24 cellular contexts compared by ENCODE assay signal in the genomic region with DNA sequence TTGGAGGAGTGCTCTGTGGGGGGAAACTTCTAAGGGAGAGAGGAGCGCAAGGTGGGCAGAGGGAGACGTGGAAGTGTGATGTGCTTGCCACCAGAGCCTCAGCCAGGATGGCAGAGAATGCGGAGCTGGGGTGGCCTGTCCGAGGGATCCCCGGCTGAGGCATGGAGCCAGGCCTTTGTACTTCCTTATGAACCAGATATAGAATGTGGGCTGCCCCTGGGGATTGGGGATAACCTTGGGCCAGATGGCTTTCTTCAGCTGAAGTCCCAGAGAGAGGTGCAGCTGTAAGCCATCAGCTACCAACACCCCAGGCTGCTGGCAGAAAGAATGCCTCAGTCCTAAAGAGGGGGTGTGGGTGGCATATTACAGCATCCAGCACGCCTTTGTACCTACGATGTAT. TPM values are rescaled to one million over a fixed set of nuclear protein-coding genes. Genes with fewer than 3 reads are reported as not detected.
"Had no signal": no experiment of that assay in that cellular context is flagged by ENCODE, and none has a peak within 500 bp of the region (broad histone marks: within the 10 kb centered on the region; RNA-seq: fewer than 3 reads in every experiment).

No MANE protein-coding gene starts in this region.

- H3K36me3 ChIP-seq: lower lobe of right lung, transverse colon, uterus had no signal

- H3K27ac Mint-ChIP-seq: activated CD4-positive, alpha-beta T cell treated with anti-CD3 and anti-CD28 coated beads, Interleukin-2, amount 10 ng/mL, durations not matched to agents 24 days and 14 days; activated CD8-positive, alpha-beta T cell treated with anti-CD3 and anti-CD28 coated beads for 36 hours; activated naive CD8-positive, alpha-beta T cell treated with anti-CD3 and anti-CD28 coated beads, Interleukin-2, amount 10 ng/mL, durations not matched to agents 7 days and 5 days; activated T-cell treated with anti-CD3 and anti-CD28 coated beads, Interleukin-2, amount 50 U/mL, for 24 hours; activated T-helper 2 cell treated with anti-CD3 and anti-CD28 coated beads, Interferon-gamma antibody, Interleukin-2, Interleukin-4, amounts not matched to agents 10 μg/mL and 5 μg/mL and 100 μg/mL, durations not matched to agents 14 hours and 24 hours and 36 hours; endodermal cell; nephron; T-helper 2 cell treated with Interferon-gamma antibody and Interleukin-4, amounts not matched to agents 5 μg/mL and 100 μg/mL, for 36 hours had no signal

- H3K36me3 Mint-ChIP-seq: activated naive CD8-positive, alpha-beta T cell treated with anti-CD3 and anti-CD28 coated beads, Interleukin-2, amount 10 ng/mL, durations not matched to agents 7 days and 5 days; brain had no signal

- H3K9me3 ChIP-seq: lower lobe of right lung, transverse colon, uterus had no signal

- H3K4me1 Mint-ChIP-seq: activated CD4-positive, alpha-beta T cell treated with anti-CD3 and anti-CD28 coated beads, Interleukin-2, amount 10 ng/mL, durations not matched to agents 24 days and 14 days had no signal

- H3K27ac ChIP-seq: epithelial cell of prostate, hepatocyte, lower lobe of right lung, transverse colon, uterus had no signal

- DNase-seq: activated CD4-positive, alpha-beta T cell treated with anti-CD3 and anti-CD28 coated beads, Interleukin-2, amount 10 ng/mL, durations not matched to agents 24 days and 14 days; activated CD8-positive, alpha-beta T cell treated with anti-CD3 and anti-CD28 coated beads for 36 hours; activated naive CD4-positive, alpha-beta T cell treated with Interleukin-2 at 50 U/mL for 16 hours; activated naive CD8-positive, alpha-beta T cell treated with anti-CD3 and anti-CD28 coated beads, Interleukin-2, amount 10 ng/mL, durations not matched to agents 7 days and 5 days; activated T-cell treated with anti-CD3 and anti-CD28 coated beads, Interleukin-2, amount 50 U/mL, for 24 hours; caudate nucleus; endodermal cell; foreskin fibroblast; left colon; lower lobe of right lung; nucleus accumbens; retina; stimulated activated CD4-positive, alpha-beta T cell treated with anti-CD3 and anti-CD28 coated beads, Interleukin-12 subunit alpha, Interleukin-12 subunit beta, amount 100 ng/mL, for 4 hours; stimulated activated CD4-positive, alpha-beta T cell treated with anti-CD3 and anti-CD28 coated beads, Interleukin-1b, Interleukin-23, amount 100 ng/mL, for 48 hours; stimulated activated naive CD4-positive, alpha-beta T cell treated with Interleukin-2 at 50 U/mL for 16 hours; transverse colon; uterus had no signal

- H3K4me3 ChIP-seq: dorsolateral prefrontal cortex, hepatocyte, lower lobe of right lung, transverse colon, uterus had no signal

- H3K4me3 Mint-ChIP-seq: activated CD4-positive, alpha-beta T cell treated with anti-CD3 and anti-CD28 coated beads, Interleukin-2, amount 10 ng/mL, durations not matched to agents 24 days and 14 days; activated CD8-positive, alpha-beta T cell treated with anti-CD3 and anti-CD28 coated beads for 36 hours; activated naive CD8-positive, alpha-beta T cell treated with anti-CD3 and anti-CD28 coated beads, Interleukin-2, amount 10 ng/mL, durations not matched to agents 7 days and 5 days; activated T-cell treated with anti-CD3 and anti-CD28 coated beads, Interleukin-2, amount 50 U/mL, for 24 hours; brain; endodermal cell; nephron; T-helper 2 cell treated with Interferon-gamma antibody and Interleukin-4, amounts not matched to agents 5 μg/mL and 100 μg/mL, for 36 hours had no signal

- H3K9me3 Mint-ChIP-seq: activated CD4-positive, alpha-beta T cell treated with anti-CD3 and anti-CD28 coated beads, Interleukin-2, amount 10 ng/mL, durations not matched to agents 24 days and 14 days; activated CD8-positive, alpha-beta T cell treated with anti-CD3 and anti-CD28 coated beads for 36 hours; activated naive CD8-positive, alpha-beta T cell treated with anti-CD3 and anti-CD28 coated beads, Interleukin-2, amount 10 ng/mL, durations not matched to agents 7 days and 5 days; activated T-cell treated with anti-CD3 and anti-CD28 coated beads, Interleukin-2, amount 50 U/mL, for 24 hours; activated T-helper 2 cell treated with anti-CD3 and anti-CD28 coated beads, Interferon-gamma antibody, Interleukin-2, Interleukin-4, amounts not matched to agents 10 μg/mL and 5 μg/mL and 100 μg/mL, durations not matched to agents 14 hours and 24 hours and 36 hours; nephron; T-helper 2 cell treated with Interferon-gamma antibody and Interleukin-4, amounts not matched to agents 5 μg/mL and 100 μg/mL, for 36 hours had no signal

- H3K4me1 ChIP-seq: lower lobe of right lung, transverse colon, uterus had no signal

- H3K27me3 ChIP-seq: dorsolateral prefrontal cortex, hepatocyte, transverse colon, uterus had no signal

RNA-seq across cellular contexts. Expression of a gene that starts 25.5 kb away (rescaled TPM):
- total RNA-seq: activated CD4-positive, alpha-beta T cell treated with anti-CD3 and anti-CD28 coated beads, Interleukin-2, amount 10 ng/mL, durations not matched to agents 24 days and 14 days; activated CD8-positive, alpha-beta T cell treated with anti-CD3 and anti-CD28 coated beads for 36 hours; activated naive CD8-positive, alpha-beta T cell treated with anti-CD3 and anti-CD28 coated beads, Interleukin-2, amount 10 ng/mL, durations not matched to agents 7 days and 5 days; activated T-helper 2 cell treated with anti-CD3 and anti-CD28 coated beads, Interferon-gamma antibody, Interleukin-2, Interleukin-4, amounts not matched to agents 10 μg/mL and 5 μg/mL and 100 μg/mL, durations not matched to agents 14 hours and 24 hours and 36 hours had no signal

RNA-seq across cellular contexts. Expression of a gene that starts 31.3 kb away (rescaled TPM):
- total RNA-seq: activated naive CD8-positive, alpha-beta T cell treated with anti-CD3 and anti-CD28 coated beads, Interleukin-2, amount 10 ng/mL, durations not matched to agents 7 days and 5 days had no signal
